Comparison of ENCODE assay signal across 8 cellular contexts in the genomic region with DNA sequence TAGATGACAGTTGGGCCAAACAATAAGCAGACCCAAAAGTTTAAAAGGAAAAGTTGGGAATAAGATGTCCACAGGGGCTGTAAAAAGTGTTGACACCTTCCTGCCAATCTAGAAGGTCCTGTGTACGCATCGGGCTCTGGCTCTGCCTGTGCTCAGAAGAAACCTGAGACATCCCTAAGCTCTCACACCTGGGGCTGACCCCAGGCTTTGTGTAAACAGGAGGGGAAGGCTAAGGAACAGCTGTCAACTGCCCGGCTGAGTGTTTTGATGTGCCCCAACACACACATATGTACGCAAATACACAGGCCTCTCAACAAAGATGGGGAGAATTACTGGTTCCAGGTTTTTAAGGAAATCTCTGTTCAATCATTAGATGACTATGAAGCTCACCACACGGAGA. TPM values are rescaled to one million over a fixed set of nuclear protein-coding genes. Genes with fewer than 3 reads are reported as not detected.
DNase-seq lines count a peak whose midpoint lies in the region; ATAC-seq and TF ChIP-seq lines count a peak whose summit lies in the region.

No MANE protein-coding gene starts in this region.

- WGBS in adrenal gland, 4 donors = 76 to 88% (median 82%) methylated on average over 5 of the region's 5 CpGs

- H3K27me3 ChIP-seq in WERI-Rb-1 (ENCODE audit: insufficient read depth, low read depth, severe bottlenecking) (no peaks in the 10 kb centered on the region), parathyroid adenoma (ENCODE audit: control insufficient read depth, insufficient read depth, low read length) (no peaks in the 10 kb centered on the region), adrenal gland (no peaks in the 10 kb centered on the region)

- peak; percentile 71 for ATAC-seq in GM21576 (IDR thresholded peaks at IDR 0.05; ENCODE audit: unreplicated experiment)

- peaks cover 25% of the 10 kb centered on the region for H3K79me2 ChIP-seq in parathyroid adenoma

- no peak overlapping the region for H3K9ac ChIP-seq in parathyroid adenoma

- H3K4me3 ChIP-seq in WERI-Rb-1 (ENCODE audit: low read depth, low read length) (peak overlapping the region; percentile 12; the same call in 1 of the 2 replicates), parathyroid adenoma (ENCODE audit: low read depth, low read length) (peak overlapping the region; percentile 14), adrenal gland (no peak overlapping the region)

- H3K4me2 ChIP-seq in parathyroid adenoma (ENCODE audit: low read length) = peak overlapping the region; percentile 34

- no peak for TF ChIP-seq CTCF in WERI-Rb-1 (IDR thresholded peaks at IDR 0.05; ENCODE audit: low read depth, low read length)
- no peak for TF ChIP-seq CTCF in parathyroid adenoma (IDR thresholded peaks at IDR 0.05)
- no peak for TF ChIP-seq CTCF in adrenal gland (IDR thresholded peaks at IDR 0.05)

- H3K27ac ChIP-seq in WERI-Rb-1 (peak overlapping the region; percentile 54), parathyroid adenoma (peak overlapping the region; percentile 63), adrenal gland (no peak overlapping the region)

- H3K4me1 ChIP-seq in parathyroid adenoma (peaks cover 21% of the 10 kb centered on the region), adrenal gland (replicated peaks in 1 of 2) (peaks cover 29 to 42% of the 10 kb centered on the region in 2 donors)

- no peaks in the 10 kb centered on the region for H3K9me3 ChIP-seq in WERI-Rb-1 (ENCODE audit: severe bottlenecking)
- H3K9me3 ChIP-seq in parathyroid adenoma (ENCODE audit: control insufficient read depth, low read length) = no peaks in the 10 kb centered on the region
- H3K9me3 ChIP-seq in adrenal gland (replicated peaks in 1 of 3) = no peaks in the 10 kb centered on the region

- DNase-seq in NCI-H1092 treated with DMSO at 0.1 percent for 48 hours (lab: John Stamatoyannopoulos, UW) = peak; percentile 88
- DNase-seq in WERI-Rb-1 = peak; percentile 70
- DNase-seq in adrenal gland = no peak
- DNase-seq in hippocampal formation (lab: John Stamatoyannopoulos, UW) = no peak
- no peak for DNase-seq in T1000 (lab: John Stamatoyannopoulos, UW)
- DNase-seq in mucosa of gallbladder (ENCODE audit: low spot score) = no peak

- no peak overlapping the region for H2AFZ ChIP-seq in parathyroid adenoma

- no peaks in the 10 kb centered on the region for H3K36me3 ChIP-seq in WERI-Rb-1
- H3K36me3 ChIP-seq in parathyroid adenoma (ENCODE audit: control insufficient read depth, insufficient read depth, low read length) = no peaks in the 10 kb centered on the region
- H3K36me3 ChIP-seq in adrenal gland (replicated peaks in 1 of 2) = no peaks in the 10 kb centered on the region

- TF ChIP-seq POLR2A in adrenal gland (IDR thresholded peaks at IDR 0.05) = no peak

- intact Hi-C loops in adrenal gland (cut with DNase I) = no loop called here

RNA-seq across cellular contexts. Expression of a gene that starts 59.5 kb away (rescaled TPM):
- 10 to 100 TPM; 28.1 to 57.5 (median 35.5) TPM for total RNA-seq in adrenal gland
- 10 to 100 TPM; 13.7 to 37.0 (median 15.4) TPM for polyA plus RNA-seq in adrenal gland
- 52.8 TPM for total RNA-seq in mucosa of gallbladder

Comparison
In these comparisons a context has a peak if more than half of its experiments do, and no peak if none do; other contexts are left out.
1. DNase-seq: peak in NCI-H1092 treated with DMSO at 0.1 percent for 48 hours (single experiment) and WERI-Rb-1 (single experiment); none in adrenal gland (0 of 7), hippocampal formation (0 of 2), T1000 (single experiment) and mucosa of gallbladder (single experiment).
2. H3K27ac ChIP-seq: peak in WERI-Rb-1 (single experiment) and parathyroid adenoma (single experiment); none in adrenal gland (0 of 5).
3. H3K4me3 ChIP-seq: peak in WERI-Rb-1 (single experiment) and parathyroid adenoma (single experiment); none in adrenal gland (0 of 4).